Comparison of ENCODE assay signal across 12 cellular contexts in the genomic region with DNA sequence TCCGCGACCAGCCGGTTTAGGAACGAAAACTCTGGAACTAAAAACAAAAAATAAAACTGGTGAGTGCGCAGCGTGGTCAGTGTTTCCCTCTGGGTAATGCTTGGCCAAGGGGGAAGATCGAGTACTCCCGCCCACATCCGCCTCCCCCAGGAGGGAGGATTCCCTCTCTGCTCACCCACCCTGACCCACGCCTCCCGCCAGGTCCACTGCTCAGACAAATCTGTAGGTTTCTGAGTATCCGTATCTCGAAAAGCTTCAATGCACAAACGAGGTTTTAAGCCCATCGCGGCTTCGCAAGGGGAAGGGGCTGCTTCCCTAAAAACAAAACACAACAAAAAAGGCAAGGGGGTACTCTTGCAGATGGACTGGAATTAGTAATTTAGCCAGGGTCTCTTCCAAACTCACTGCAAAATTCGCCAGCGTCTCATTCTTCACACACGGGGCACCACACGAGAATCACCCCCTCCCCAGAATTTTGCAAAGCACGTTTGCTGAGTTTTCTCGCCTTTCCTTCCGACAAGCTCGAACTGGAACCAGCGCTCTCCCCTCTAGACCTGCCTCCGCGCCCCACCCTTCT.
DNase-seq lines count a peak whose midpoint lies in the region; ATAC-seq, FAIRE-seq and TF ChIP-seq lines count a peak whose summit lies in the region.
"Had no signal": no experiment of that assay in that cellular context is flagged by ENCODE, and none has a peak within 500 bp of the region (broad histone marks: within the 10 kb centered on the region; RNA-seq: fewer than 3 reads in every experiment).

No MANE protein-coding gene starts in this region.

- H3K36me3 ChIP-seq in stomach (no peaks in the 10 kb centered on the region), small intestine (ENCODE audit: control insufficient read depth in 2 of 2, insufficient read depth in 2 of 2, low read length in 2 of 2) (no peaks in the 10 kb centered on the region)
- H3K36me3 ChIP-seq: upper lobe of right lung had no signal

- in situ Hi-C loops in GM13976 (cut with MboI; ENCODE audit: low sequenced_read_pairs, unreplicated experiment), result loop anchor here (10.0 kb wide), 1 partner anchor 142 kb away; no protein-coding TSS in a partner anchor

- H3K27me3 Mint-ChIP-seq in activated T-cell treated with anti-CD3 and anti-CD28 coated beads, Interleukin-2, amount 50 U/mL, for 24 hours, result peaks cover 88% of the 10 kb centered on the region
- H3K27me3 Mint-ChIP-seq in T-cell, result peaks cover 61 to 76% of the 10 kb centered on the region in 2 donors
- H3K27me3 Mint-ChIP-seq in immature natural killer cell (ENCODE audit: low read depth in 3 of 3), result peaks cover 25 to 52% (median 26%) of the 10 kb centered on the region in 3 donors

- peaks cover 34% of the 10 kb centered on the region for H3K4me1 Mint-ChIP-seq in activated T-cell treated with anti-CD3 and anti-CD28 coated beads, Interleukin-2, amount 50 U/mL, for 24 hours (ENCODE audit: low read depth)
- H3K4me1 Mint-ChIP-seq in T-cell, result peaks cover 24 to 41% (median 34%) of the 10 kb centered on the region in 3 donors
- H3K4me1 Mint-ChIP-seq in immature natural killer cell, result peaks cover 24 to 32% of the 10 kb centered on the region in 2 donors

- H3K4me3 ChIP-seq in stomach (peak overlapping the region; percentile 22 to 43 (median 32)), small intestine (ENCODE audit: low read depth in 1 of 2, low read length in 2 of 2) (no peak overlapping the region)

- DNase-seq in activated T-cell treated with anti-CD3 and anti-CD28 coated beads, Interleukin-2, amount 50 U/mL, for 24 hours, result no peak
- no peak for DNase-seq in activated T-cell treated with anti-CD3 and anti-CD28 coated beads, Interleukin-2, amount 50 U/mL, for 1 hour
- DNase-seq in T-cell (no peak), immature natural killer cell (no peak), stomach (no peak), GM13976 (ENCODE audit: low spot score) (no peak), small intestine (no peak)
- DNase-seq in stimulated activated naive CD4-positive, alpha-beta T cell treated with Interleukin-2 at 50 U/mL for 16 hours (lab: John Stamatoyannopoulos, UW), result no peak
- DNase-seq: C1 segment of cervical spinal cord, HCEC 1CT had no signal

- H3K27ac Mint-ChIP-seq in activated T-cell treated with anti-CD3 and anti-CD28 coated beads, Interleukin-2, amount 50 U/mL, for 24 hours, result peak overlapping the region; percentile 57
- H3K27ac Mint-ChIP-seq in T-cell, result no peak overlapping the region
- H3K27ac Mint-ChIP-seq in immature natural killer cell, result no peak overlapping the region

- H3K27me3 ChIP-seq in stomach, result peaks cover 46 to 95% (median 75%) of the 10 kb centered on the region in 3 donors
- peaks cover 14 to 55% of the 10 kb centered on the region in 2 donors for H3K27me3 ChIP-seq in small intestine (ENCODE audit: control insufficient read depth in 2 of 2, insufficient read depth in 2 of 2, low read length in 2 of 2)

- intact Hi-C loops in stomach (cut with DNase I; ENCODE audit: low total_unique reads), result no loop called here

- CTCF ChIA-PET in T-cell (lab: Charles Lee), result no interaction called here

- 4 to 9% (median 7%) methylated on average over 20 to 28 of the region's 28 CpGs for WGBS in stomach, 5 donors
- WGBS in small intestine, 3 donors, result 5 to 10% (median 8%) methylated on average over 28 of the region's 28 CpGs

- H3K27ac ChIP-seq in stomach (no peak overlapping the region), small intestine (ENCODE audit: low read depth in 1 of 2, low read length in 1 of 2) (no peak overlapping the region)
- H3K27ac ChIP-seq: skin epidermis, upper lobe of right lung had no signal

- TF ChIP-seq EP300 in stomach (IDR thresholded peaks at IDR 0.05), result no peak

- ATAC-seq in T-cell (replicated peaks in 1 of 4), result no peak

- no peak for FAIRE-seq in small intestine (lab: Jason Lieb, UNC)

- POLR2A ChIA-PET in T-cell (lab: Charles Lee), result no interaction called here

- no peak for TF ChIP-seq CTCF in stomach (IDR thresholded peaks at IDR 0.05)
- no peak for TF ChIP-seq CTCF in GM13976 (IDR thresholded peaks at IDR 0.05; ENCODE audit: borderline replicate concordance, control extremely low read depth, extremely low read depth, insufficient read depth, missing control alignments)

- H3K9me3 Mint-ChIP-seq in activated T-cell treated with anti-CD3 and anti-CD28 coated beads, Interleukin-2, amount 50 U/mL, for 24 hours, result peaks cover 2% of the 10 kb centered on the region
- no peaks in the 10 kb centered on the region for H3K9me3 Mint-ChIP-seq in T-cell
- peaks cover 0 to 2% (median 0%) of the 10 kb centered on the region in 6 donors for H3K9me3 Mint-ChIP-seq in immature natural killer cell

- H3K36me3 Mint-ChIP-seq in activated T-cell treated with anti-CD3 and anti-CD28 coated beads, Interleukin-2, amount 50 U/mL, for 24 hours (ENCODE audit: low read depth), result no peaks in the 10 kb centered on the region
- H3K36me3 Mint-ChIP-seq in T-cell (no peaks in the 10 kb centered on the region), immature natural killer cell (no peaks in the 10 kb centered on the region)

- peak overlapping the region; percentile 61 for H3K4me3 Mint-ChIP-seq in activated T-cell treated with anti-CD3 and anti-CD28 coated beads, Interleukin-2, amount 50 U/mL, for 24 hours
- H3K4me3 Mint-ChIP-seq in T-cell, result peak overlapping the region; percentile 46 to 81 (median 51)
- H3K4me3 Mint-ChIP-seq in immature natural killer cell, result peak overlapping the region; percentile 57 to 81 (median 68)

- H3K4me1 ChIP-seq in stomach (peaks cover 44 to 53% (median 50%) of the 10 kb centered on the region in 4 donors), small intestine (ENCODE audit: control insufficient read depth in 2 of 2, insufficient read depth in 1 of 2, low read depth in 1 of 2, low read length in 1 of 2) (peaks cover 4% of the 10 kb centered on the region in 2 donors)

- H3K9me3 ChIP-seq in stomach, result no peaks in the 10 kb centered on the region
- H3K9me3 ChIP-seq in small intestine (ENCODE audit: control insufficient read depth, low read depth), result no peaks in the 10 kb centered on the region
- H3K9me3 ChIP-seq: upper lobe of right lung had no signal

- no peak for TF ChIP-seq POLR2A in stomach (IDR thresholded peaks at IDR 0.05)

Comparison
In these comparisons a context has a peak if more than half of its experiments do, and no peak if none do; other contexts are left out.
1. H3K4me3 ChIP-seq: peak in stomach (4 of 4); none in small intestine (0 of 2).
2. Peak in every context shown above with its lines, with median percentiles within 50 percentile points of each other: H3K4me3 Mint-ChIP-seq.